In genomic region chr14:50792634-50793068, GRCh38 we compare ENCODE assay signal across 13 cellular contexts. TPM values are rescaled to one million over a fixed set of nuclear protein-coding genes. Genes with fewer than 3 reads are reported as not detected.
A peak's percentile ranks its signal among the peaks of the same experiment; 100 is the strongest.
DNase-seq lines count a peak whose midpoint lies in the region; ATAC-seq and TF ChIP-seq lines count a peak whose summit lies in the region.
"Had no signal": no experiment of that assay in that cellular context is flagged by ENCODE, and none has a peak within 500 bp of the region (broad histone marks: within the 10 kb centered on the region; RNA-seq: fewer than 3 reads in every experiment).

No MANE protein-coding gene starts in this region.

- peaks cover 50% of the 10 kb centered on the region for H3K4me1 Mint-ChIP-seq in activated naive CD4-positive, alpha-beta T cell treated with anti-CD3 and anti-CD28 coated beads, Interleukin-2, amount 10 ng/mL, durations not matched to agents 7 days and 5 days
- peaks cover 92% of the 10 kb centered on the region for H3K4me1 Mint-ChIP-seq in stimulated activated naive CD8-positive, alpha-beta T cell treated with anti-CD3 and anti-CD28 coated beads, Interleukin-15, amount 100 ng/mL, for 72 hours

- no peak for TF ChIP-seq CTCF in OCI-LY3 (IDR thresholded peaks at IDR 0.05; ENCODE audit: low read depth, low read length)

- peak; percentile 87 for ATAC-seq in Right ventricle myocardium superior (ENCODE audit: poor library complexity)
- ATAC-seq in stimulated activated naive CD8-positive, alpha-beta T cell treated with anti-CD3 and anti-CD28 coated beads, Interleukin-15, amount 100 ng/mL, for 72 hours = peak; percentile 29
- ATAC-seq: left lung had no signal

- no peak for DNase-seq in activated naive CD4-positive, alpha-beta T cell treated with anti-CD3 and anti-CD28 coated beads, Interleukin-2, amount 10 ng/mL, durations not matched to agents 7 days and 5 days
- DNase-seq in activated naive CD4-positive, alpha-beta T cell treated with anti-CD3 and anti-CD28 coated beads, Interleukin-2, amount 50 U/mL, for 16 hours = no peak
- DNase-seq in Right ventricle myocardium superior (no peak), A172 (ENCODE audit: low spot score) (no peak), NOMO-1 treated with dmso at 0.1 percent for 144 hours (lab: John Stamatoyannopoulos, UW; ENCODE audit: unreplicated experiment) (no peak), NCI-H82 treated with DMSO at 0.1 percent for 48 hours (lab: John Stamatoyannopoulos, UW; ENCODE audit: unreplicated experiment) (no peak)
- no peak for DNase-seq in stimulated activated naive CD8-positive, alpha-beta T cell treated with anti-CD3 and anti-CD28 coated beads, Interleukin-15, amount 100 ng/mL, for 72 hours
- DNase-seq: activated CD4-positive, alpha-beta T cell treated with anti-CD3 and anti-CD28 coated beads, Interleukin-2, amount 50 U/mL, for 48 hours; effector CD8-positive, alpha-beta T cell; left lung; NCI-H1436 treated with DMSO at 0.1 percent for 48 hours had no signal

- H3K4me3 Mint-ChIP-seq in activated naive CD4-positive, alpha-beta T cell treated with anti-CD3 and anti-CD28 coated beads, Interleukin-2, amount 10 ng/mL, durations not matched to agents 7 days and 5 days = no peak overlapping the region
- H3K4me3 Mint-ChIP-seq in stimulated activated naive CD8-positive, alpha-beta T cell treated with anti-CD3 and anti-CD28 coated beads, Interleukin-15, amount 100 ng/mL, for 72 hours = peak overlapping the region; percentile 72 to 76

- H3K36me3 Mint-ChIP-seq in activated naive CD4-positive, alpha-beta T cell treated with anti-CD3 and anti-CD28 coated beads, Interleukin-2, amount 10 ng/mL, durations not matched to agents 7 days and 5 days = peaks cover 43% of the 10 kb centered on the region

- H3K27ac ChIP-seq in OCI-LY3 (ENCODE audit: low read length) = peak overlapping the region; percentile 98
- H3K27ac ChIP-seq: left lung, neutrophil had no signal

- peak overlapping the region; percentile 20 for H3K27ac Mint-ChIP-seq in activated naive CD4-positive, alpha-beta T cell treated with anti-CD3 and anti-CD28 coated beads, Interleukin-2, amount 10 ng/mL, durations not matched to agents 7 days and 5 days
- peak overlapping the region; percentile 92 to 94 for H3K27ac Mint-ChIP-seq in stimulated activated naive CD8-positive, alpha-beta T cell treated with anti-CD3 and anti-CD28 coated beads, Interleukin-15, amount 100 ng/mL, for 72 hours

- intact Hi-C loops in Right ventricle myocardium superior (cut with DNase I) = no loop called here

- no peaks in the 10 kb centered on the region for H3K27me3 ChIP-seq in OCI-LY3 (ENCODE audit: low read depth, low read length)
- H3K27me3 ChIP-seq: left lung, neutrophil had no signal

- H4K20me1 ChIP-seq in OCI-LY3 (ENCODE audit: insufficient read depth, low read length) = no peaks in the 10 kb centered on the region

- peak overlapping the region; percentile 82 for H3K9ac ChIP-seq in OCI-LY3 (ENCODE audit: low read length)

- H3K9me3 ChIP-seq in OCI-LY3 (ENCODE audit: insufficient read depth, low read length) = no peaks in the 10 kb centered on the region
- H3K9me3 ChIP-seq: left lung, neutrophil had no signal

- H2AFZ ChIP-seq in OCI-LY3 (ENCODE audit: low read depth, low read length) = no peak overlapping the region

- no peaks in the 10 kb centered on the region for H3K27me3 Mint-ChIP-seq in activated naive CD4-positive, alpha-beta T cell treated with anti-CD3 and anti-CD28 coated beads, Interleukin-2, amount 10 ng/mL, durations not matched to agents 7 days and 5 days
- H3K27me3 Mint-ChIP-seq in stimulated activated naive CD8-positive, alpha-beta T cell treated with anti-CD3 and anti-CD28 coated beads, Interleukin-15, amount 100 ng/mL, for 72 hours = no peaks in the 10 kb centered on the region

- peaks cover 99% of the 10 kb centered on the region for H3K4me1 ChIP-seq in OCI-LY3 (ENCODE audit: low read length)
- H3K4me1 ChIP-seq: left lung had no signal

- H3K36me3 ChIP-seq in OCI-LY3 (replicated peaks; ENCODE audit: low read depth, low read length) = peaks cover 46% of the 10 kb centered on the region

- CTCF ChIA-PET in activated naive CD4-positive, alpha-beta T cell treated with anti-CD3 and anti-CD28 coated beads, Interleukin-2, amount 10 ng/mL, durations not matched to agents 7 days and 5 days (lab: Charles Lee) = interaction anchor here (0.8 to 8.3 kb wide), 6 partner anchors 14 to 481 kb away, joined by 3 to 50 read pairs (median 5); partner anchors contain the start of genes DMAC2L and L2HGDH

- no peaks in the 10 kb centered on the region for H3K9me3 Mint-ChIP-seq in activated naive CD4-positive, alpha-beta T cell treated with anti-CD3 and anti-CD28 coated beads, Interleukin-2, amount 10 ng/mL, durations not matched to agents 7 days and 5 days
- no peaks in the 10 kb centered on the region for H3K9me3 Mint-ChIP-seq in stimulated activated naive CD8-positive, alpha-beta T cell treated with anti-CD3 and anti-CD28 coated beads, Interleukin-15, amount 100 ng/mL, for 72 hours

- H3K4me2 ChIP-seq in OCI-LY3 (ENCODE audit: low read length) = peak overlapping the region; percentile 86

- peaks cover 76% of the 10 kb centered on the region for H3K79me2 ChIP-seq in OCI-LY3 (ENCODE audit: low read length)

- H3K4me3 ChIP-seq in OCI-LY3 (ENCODE audit: low read length) = peak overlapping the region; percentile 63
- H3K4me3 ChIP-seq: left lung had no signal

RNA-seq across cellular contexts. Expression of gene NIN, which starts 38.3 kb away (rescaled TPM):
- 22.8 TPM for total RNA-seq in Right ventricle myocardium superior
- total RNA-seq in A172 (2014; rRNA removed; shearing (Covaris generic)) = 17.7 and 19.2 TPM in 2 replicates
